Comparison of ENCODE assay signal across 1 cellular context in genomic region chr20:32945710-32946221, GRCh38.
TF ChIP-seq lines count a peak whose summit lies in the region.

No MANE protein-coding gene starts in this region.

TF ChIP-seq in HepG2, 621 proteins besides CTCF, POLR2A, EP300 and RAD21 (continued from another document and continues in another):
- TF ChIP-seq ZNF136 (CRISPR knock-in tag; IDR thresholded peaks at IDR 0.05; ENCODE audit: low read depth) (0 out of 2 replicates have a peak, but pooled peaks have one; percentile 64), CSRNP1 (CRISPR knock-in tag; IDR thresholded peaks at IDR 0.05) (no peak), ZMYM3 (CRISPR knock-in tag; IDR thresholded peaks at IDR 0.05) (no peak), ZNF883 (CRISPR knock-in tag; IDR thresholded peaks at IDR 0.05; ENCODE audit: not compliant biosample characterization) (no peak), GMEB2 (CRISPR knock-in tag; IDR thresholded peaks at IDR 0.05; ENCODE audit: low read depth) (no peak), PITX1 (CRISPR knock-in tag; IDR thresholded peaks at IDR 0.05) (no peak), STAG1 (CRISPR knock-in tag; IDR thresholded peaks at IDR 0.05) (peak; percentile 55), KLF16 (CRISPR knock-in tag; IDR thresholded peaks at IDR 0.05) (0 out of 4 replicates have a peak, but pooled peaks of 1 of the 2 experiments have one; percentile 23), IRF2 (CRISPR knock-in tag; IDR thresholded peaks at IDR 0.05) (no peak), ZBTB7B (CRISPR knock-in tag; IDR thresholded peaks at IDR 0.05) (no peak), TARDBP (CRISPR knock-in tag; IDR thresholded peaks at IDR 0.05) (0 out of 2 replicates have a peak, but pooled peaks have one; percentile 22), ZNF335 (CRISPR knock-in tag; IDR thresholded peaks at IDR 0.05) (0 out of 2 replicates have a peak, but pooled peaks have one; percentile 19), MTF2 (CRISPR knock-in tag; IDR thresholded peaks at IDR 0.05; ENCODE audit: borderline replicate concordance) (no peak), ZNF800 (CRISPR knock-in tag; IDR thresholded peaks at IDR 0.05) (no peak), ZNF678 (CRISPR knock-in tag; IDR thresholded peaks at IDR 0.05) (no peak), HES4 (CRISPR knock-in tag; IDR thresholded peaks at IDR 0.05; ENCODE audit: borderline replicate concordance) (no peak), ZBTB3 (CRISPR knock-in tag; IDR thresholded peaks at IDR 0.05; ENCODE audit: borderline replicate concordance, low read depth) (no peak), SMC3 (IDR thresholded peaks at IDR 0.05; ENCODE audit: low read length) (peak; percentile 86), ZBTB34 (CRISPR knock-in tag; IDR thresholded peaks at IDR 0.05) (no peak), NRL (CRISPR knock-in tag; IDR thresholded peaks at IDR 0.05; ENCODE audit: borderline replicate concordance) (no peak), ZBTB26 (CRISPR knock-in tag; IDR thresholded peaks at IDR 0.05; ENCODE audit: borderline replicate concordance) (peak; percentile 75; the same call in 1 of the 2 replicates), MAZ (IDR thresholded peaks at IDR 0.05; ENCODE audit: borderline replicate concordance, low read depth, low read length) (no peak), MAZ (CRISPR knock-in tag; IDR thresholded peaks at IDR 0.05; ENCODE audit: low read depth) (no peak), RBM22 (optimal IDR thresholded peaks at IDR 0.05; ENCODE audit: low read length) (no peak), NFE2 (CRISPR knock-in tag; IDR thresholded peaks at IDR 0.05) (no peak), HMGXB4 (CRISPR knock-in tag; IDR thresholded peaks at IDR 0.05; ENCODE audit: borderline replicate concordance in 1 of 2, low read depth in 1 of 2) (0 out of 4 replicates have a peak, but pooled peaks of 1 of the 2 experiments have one; percentile 32), RXRA (CRISPR knock-in tag; IDR thresholded peaks at IDR 0.05) (no peak), ZBTB33 (CRISPR knock-in tag; IDR thresholded peaks at IDR 0.05) (no peak), ZFP82 (CRISPR knock-in tag; IDR thresholded peaks at IDR 0.05; ENCODE audit: borderline replicate concordance) (no peak), ZNF44 (CRISPR knock-in tag; IDR thresholded peaks at IDR 0.05) (0 out of 2 replicates have a peak, but pooled peaks have one; percentile 50), ADNP (CRISPR knock-in tag; IDR thresholded peaks at IDR 0.05) (no peak), BCLAF1 (IDR thresholded peaks at IDR 0.05) (no peak), CEBPB (IDR thresholded peaks at IDR 0.05; ENCODE audit: borderline replicate concordance, low read depth, low read length) (no peak), KAT8 (CRISPR knock-in tag; IDR thresholded peaks at IDR 0.05) (no peak), ZHX2 (IDR thresholded peaks at IDR 0.05; ENCODE audit: low read depth) (no peak), ZHX2 (CRISPR knock-in tag; IDR thresholded peaks at IDR 0.05; ENCODE audit: borderline replicate concordance) (no peak), HDAC1 (CRISPR knock-in tag; IDR thresholded peaks at IDR 0.05) (no peak)
